ENCODE assay signal across 1 cellular context in genomic region chr4:177408023-177408422, GRCh38.
TF ChIP-seq lines count a peak whose summit lies in the region.

No MANE protein-coding gene starts in this region.

TF ChIP-seq in K562, 482 proteins besides CTCF, POLR2A, EP300 and RAD21 (continued from another document):
- TF ChIP-seq E2F5 (CRISPR knock-in tag; IDR thresholded peaks at IDR 0.05) = no peak
